In the genomic region with DNA sequence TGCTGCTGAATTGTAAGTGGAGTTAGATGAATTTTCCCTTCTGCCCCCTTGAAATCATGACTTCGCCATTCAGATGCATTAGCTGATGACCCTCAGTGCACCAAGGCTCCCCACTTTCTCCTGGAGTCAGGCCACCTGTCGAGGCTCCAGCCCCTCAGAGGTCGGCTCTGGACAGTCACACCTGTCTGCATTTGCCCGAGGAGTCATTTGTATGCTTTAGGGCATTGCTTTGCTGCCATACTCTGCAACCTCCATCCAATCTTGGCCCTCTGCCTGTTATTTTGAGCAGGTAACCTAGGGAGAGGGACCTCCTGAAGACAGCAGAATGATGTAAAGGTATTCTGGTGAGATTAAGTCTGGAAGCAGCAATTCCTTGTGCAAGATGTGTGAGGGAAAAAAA, we compare ENCODE assay signal across 16 cellular contexts.
DNase-seq lines count a peak whose midpoint lies in the region; ATAC-seq, FAIRE-seq and TF ChIP-seq lines count a peak whose summit lies in the region.
"Had no signal": no experiment of that assay in that cellular context is flagged by ENCODE, and none has a peak within 500 bp of the region (broad histone marks: within the 10 kb centered on the region; RNA-seq: fewer than 3 reads in every experiment).

No MANE protein-coding gene starts in this region.

- no peaks in the 10 kb centered on the region for H3K79me2 ChIP-seq in HepG2 (ENCODE audit: insufficient read depth, low read length)

- TF ChIP-seq CTCF in psoas muscle (IDR thresholded peaks at IDR 0.05) (no peak), HepG2 (CRISPR knock-in tag; IDR thresholded peaks at IDR 0.05) (no peak)

- POLR2A ChIA-PET in activated CD4-positive, alpha-beta memory T cell treated with anti-CD3 and anti-CD28 coated beads, Interleukin-2, amount 10 ng/mL, durations not matched to agents 7 days and 5 days (lab: Charles Lee) = no interaction called here
- POLR2A ChIA-PET in activated CD4-positive, alpha-beta memory T cell treated with anti-CD3 and anti-CD28 coated beads for 36 hours (lab: Charles Lee) = no interaction called here
- POLR2A ChIA-PET in HepG2 (lab: Yijun Ruan, JAX) = interaction anchor here (0.8 kb wide), 1 partner anchor 9 kb away, joined by 4 read pairs; no protein-coding TSS in a partner anchor

- H3K4me1 ChIP-seq in psoas muscle (peaks cover 25% of the 10 kb centered on the region), HepG2 (ENCODE audit: insufficient read depth, low read length) (peaks cover 18% of the 10 kb centered on the region)

- no peak overlapping the region for H3K4me3 ChIP-seq in psoas muscle
- H3K4me3 ChIP-seq in HepG2 (replicated peaks in 1 of 3; ENCODE audit: insufficient read depth in 1 of 3, low read depth in 2 of 3, low read length in 3 of 3) = no peak overlapping the region
- H3K4me3 ChIP-seq: BLaER1 treated with 17β-estradiol and CSF1 and Interleukin-3, amounts not matched to agents 10 nM and 100 nM had no signal

- intact Hi-C loops in activated CD4-positive, alpha-beta memory T cell treated with anti-CD3 and anti-CD28 coated beads for 36 hours (cut with micrococcal nuclease) = no loop called here
- intact Hi-C loops in psoas muscle (cut with DNase I) (loop anchor here in 1 of 2 donors (5.0 kb wide), 1 partner anchor 78 kb away; no protein-coding TSS in a partner anchor), HepG2 (cut with micrococcal nuclease; ENCODE audit: unreplicated experiment) (no loop called here)

- BruUV-seq in HepG2 (replicated peaks; lab: Mats Ljungman, UMichigan) = no TSS peak

- H3K36me3 ChIP-seq in psoas muscle (ENCODE audit: insufficient read depth in 1 of 2, low read depth in 1 of 2) (no peaks in the 10 kb centered on the region), HepG2 (replicated peaks in 1 of 2; ENCODE audit: control insufficient read depth in 1 of 2, insufficient read depth in 2 of 2, low read length in 2 of 2) (no peaks in the 10 kb centered on the region)

- no peak overlapping the region for H3K27ac Mint-ChIP-seq in activated CD4-positive, alpha-beta memory T cell treated with anti-CD3 and anti-CD28 coated beads, Interleukin-2, amount 10 ng/mL, durations not matched to agents 7 days and 5 days
- no peak overlapping the region for H3K27ac Mint-ChIP-seq in activated CD4-positive, alpha-beta memory T cell treated with anti-CD3 and anti-CD28 coated beads for 36 hours
- H3K27ac Mint-ChIP-seq: CD4-positive, CD25-positive, alpha-beta regulatory T cell; H9 had no signal

- H3K27me3 Mint-ChIP-seq in activated CD4-positive, alpha-beta memory T cell treated with anti-CD3 and anti-CD28 coated beads, Interleukin-2, amount 10 ng/mL, durations not matched to agents 7 days and 5 days = peaks cover 21% of the 10 kb centered on the region
- H3K27me3 Mint-ChIP-seq in activated CD4-positive, alpha-beta memory T cell treated with anti-CD3 and anti-CD28 coated beads for 36 hours = peaks cover 9% of the 10 kb centered on the region

- H3K9ac ChIP-seq in HepG2 (ENCODE audit: insufficient read depth, low read depth, low read length) = no peak overlapping the region
- H3K9ac ChIP-seq: BLaER1 treated with 17β-estradiol and CSF1 and Interleukin-3, amounts not matched to agents 10 nM and 100 nM had no signal

- H3K27me3 ChIP-seq in psoas muscle (ENCODE audit: insufficient read depth in 3 of 3, low read length in 2 of 3) (peaks cover 0 to 3% (median 0%) of the 10 kb centered on the region in 3 donors), HepG2 (ENCODE audit: control insufficient read depth in 1 of 2, insufficient read depth in 2 of 2, low read length in 2 of 2) (no peaks in the 10 kb centered on the region)
- H3K27me3 ChIP-seq: BLaER1 treated with 17β-estradiol and CSF1 and Interleukin-3, amounts not matched to agents 10 nM and 100 nM had no signal

- no peaks in the 10 kb centered on the region for H3K9me3 Mint-ChIP-seq in activated CD4-positive, alpha-beta memory T cell treated with anti-CD3 and anti-CD28 coated beads, Interleukin-2, amount 10 ng/mL, durations not matched to agents 7 days and 5 days
- H3K9me3 Mint-ChIP-seq in activated CD4-positive, alpha-beta memory T cell treated with anti-CD3 and anti-CD28 coated beads for 36 hours = peaks cover 2% of the 10 kb centered on the region

- H3K4me1 Mint-ChIP-seq in activated CD4-positive, alpha-beta memory T cell treated with anti-CD3 and anti-CD28 coated beads, Interleukin-2, amount 10 ng/mL, durations not matched to agents 7 days and 5 days = peaks cover 2% of the 10 kb centered on the region
- H3K4me1 Mint-ChIP-seq in activated CD4-positive, alpha-beta memory T cell treated with anti-CD3 and anti-CD28 coated beads for 36 hours (ENCODE audit: low read depth) = no peaks in the 10 kb centered on the region
- H3K4me1 Mint-ChIP-seq: CD4-positive, CD25-positive, alpha-beta regulatory T cell; H9 had no signal

- no peak for TF ChIP-seq RAD21 in HepG2 (CRISPR knock-in tag; IDR thresholded peaks at IDR 0.05)

- H3K4me3 Mint-ChIP-seq in activated CD4-positive, alpha-beta memory T cell treated with anti-CD3 and anti-CD28 coated beads, Interleukin-2, amount 10 ng/mL, durations not matched to agents 7 days and 5 days = no peak overlapping the region
- no peak overlapping the region for H3K4me3 Mint-ChIP-seq in activated CD4-positive, alpha-beta memory T cell treated with anti-CD3 and anti-CD28 coated beads for 36 hours
- H3K4me3 Mint-ChIP-seq: CD4-positive, CD25-positive, alpha-beta regulatory T cell; H9 had no signal

- CTCF ChIA-PET in activated CD4-positive, alpha-beta memory T cell treated with anti-CD3 and anti-CD28 coated beads, Interleukin-2, amount 10 ng/mL, durations not matched to agents 7 days and 5 days (lab: Charles Lee) = interaction anchor here (0.6 kb wide), 1 partner anchor 1817 kb away, joined by 3 read pairs; no protein-coding TSS in a partner anchor
- CTCF ChIA-PET in activated CD4-positive, alpha-beta memory T cell treated with anti-CD3 and anti-CD28 coated beads for 36 hours (lab: Charles Lee) = no interaction called here
- CTCF ChIA-PET in HepG2 (lab: Yijun Ruan, JAX; ENCODE audit: low intra/inter-chr PET ratio, low total read pairs) = no interaction called here

- TF ChIP-seq POLR2A in HepG2 (IDR thresholded peaks at IDR 0.05; ENCODE audit: insufficient read depth in 1 of 2, low read depth in 2 of 2, low read length in 2 of 2) = no peak

- no peak overlapping the region for H3K4me2 ChIP-seq in HepG2 (ENCODE audit: low read depth, low read length)
- H3K4me2 ChIP-seq: BLaER1 treated with 17β-estradiol and CSF1 and Interleukin-3, amounts not matched to agents 10 nM and 100 nM had no signal

- in situ Hi-C loops in HepG2 (cut with HindIII; ENCODE audit: extremely low pct_ligation_motif_present, low pct_unique_long_range_greater_than_20kb) = no loop called here

- peak; percentile 6 for DNase-seq in activated CD4-positive, alpha-beta memory T cell treated with anti-CD3 and anti-CD28 coated beads, Interleukin-2, amount 10 ng/mL, durations not matched to agents 7 days and 5 days
- DNase-seq in activated CD4-positive, alpha-beta memory T cell treated with anti-CD3 and anti-CD28 coated beads for 36 hours = no peak
- peak; percentile 14 for DNase-seq in DMS79 treated with DMSO at 0.1 percent for 48 hours (lab: John Stamatoyannopoulos, UW)
- DNase-seq in islet precursor cell = peak; percentile 71
- DNase-seq in psoas muscle = no peak
- no peak for DNase-seq in HepG2 (ENCODE audit: low spot score)
- DNase-seq in NCI-H1417 (lab: John Stamatoyannopoulos, UW) = no peak
- no peak for DNase-seq in GM19239 (ENCODE audit: insufficient read length, low spot score)
- DNase-seq: ACHN; CD4-positive, CD25-positive, alpha-beta regulatory T cell; DMS 273 treated with DMSO at 0.1 percent for 48 hours; GDM1; GOT3; H9 had no signal

- H3K27ac ChIP-seq in psoas muscle (peak overlapping the region; percentile 53), HepG2 (ENCODE audit: extremely low read length, insufficient read depth, low read length) (no peak overlapping the region)
- H3K27ac ChIP-seq: BLaER1 treated with 17β-estradiol and CSF1 and Interleukin-3, amounts not matched to agents 10 nM and 100 nM had no signal

- WGBS in psoas muscle, 3 donors = 51 to 64% (median 53%) methylated on average over 4 of the region's 4 CpGs
- WGBS in HepG2 (ENCODE audit: low lambda C conversion rate) = 82% methylated on average over 4 of the region's 4 CpGs

- H3K9me3 ChIP-seq in psoas muscle (peaks cover 5% of the 10 kb centered on the region), HepG2 (ENCODE audit: low read length) (no peaks in the 10 kb centered on the region)

- ATAC-seq in psoas muscle (no peak), HepG2 (no peak)

- H3K36me3 Mint-ChIP-seq in activated CD4-positive, alpha-beta memory T cell treated with anti-CD3 and anti-CD28 coated beads, Interleukin-2, amount 10 ng/mL, durations not matched to agents 7 days and 5 days (ENCODE audit: low read depth) = no peaks in the 10 kb centered on the region
- no peaks in the 10 kb centered on the region for H3K36me3 Mint-ChIP-seq in activated CD4-positive, alpha-beta memory T cell treated with anti-CD3 and anti-CD28 coated beads for 36 hours
- H3K36me3 Mint-ChIP-seq: CD4-positive, CD25-positive, alpha-beta regulatory T cell had no signal

- TF ChIP-seq EP300 in HepG2 (IDR thresholded peaks at IDR 0.05; ENCODE audit: low read depth in 2 of 2, low read length in 2 of 2) = no peak
- no peak for TF ChIP-seq EP300 in HepG2 (CRISPR knock-in tag; IDR thresholded peaks at IDR 0.05; ENCODE audit: borderline replicate concordance)

- FAIRE-seq in HepG2 (lab: Jason Lieb, UNC) = no peak
- FAIRE-seq in GM19239 (lab: Jason Lieb, UNC) = no peak
- FAIRE-seq: GM12892 had no signal

- no peak overlapping the region for H2AFZ ChIP-seq in HepG2 (ENCODE audit: low read length)

- H4K20me1 ChIP-seq in HepG2 (ENCODE audit: insufficient read depth, low read length) = no peaks in the 10 kb centered on the region
- H4K20me1 ChIP-seq: BLaER1 treated with 17β-estradiol and CSF1 and Interleukin-3, amounts not matched to agents 10 nM and 100 nM had no signal

TF ChIP-seq in HepG2, 621 proteins besides CTCF, POLR2A, EP300 and RAD21 (continues in another document):
- TF ChIP-seq RXRB (CRISPR knock-in tag; IDR thresholded peaks at IDR 0.05; ENCODE audit: borderline replicate concordance) (no peak), ZNF546 (CRISPR knock-in tag; conservative IDR thresholded peaks at IDR 0.05) (no peak), DPF2 (CRISPR knock-in tag; IDR thresholded peaks at IDR 0.05; ENCODE audit: borderline replicate concordance, low read depth) (no peak)

Comparison
In these comparisons a context has a peak if more than half of its experiments do, and no peak if none do; other contexts are left out.
1. DNase-seq: peak in activated CD4-positive, alpha-beta memory T cell treated with anti-CD3 and anti-CD28 coated beads, Interleukin-2, amount 10 ng/mL, durations not matched to agents 7 days and 5 days (single experiment), DMS79 treated with DMSO at 0.1 percent for 48 hours (single experiment) and islet precursor cell (single experiment); none in activated CD4-positive, alpha-beta memory T cell treated with anti-CD3 and anti-CD28 coated beads for 36 hours (single experiment), psoas muscle (0 of 2), HepG2 (single experiment), NCI-H1417 (0 of 3) and GM19239 (single experiment).